In the genomic region with DNA sequence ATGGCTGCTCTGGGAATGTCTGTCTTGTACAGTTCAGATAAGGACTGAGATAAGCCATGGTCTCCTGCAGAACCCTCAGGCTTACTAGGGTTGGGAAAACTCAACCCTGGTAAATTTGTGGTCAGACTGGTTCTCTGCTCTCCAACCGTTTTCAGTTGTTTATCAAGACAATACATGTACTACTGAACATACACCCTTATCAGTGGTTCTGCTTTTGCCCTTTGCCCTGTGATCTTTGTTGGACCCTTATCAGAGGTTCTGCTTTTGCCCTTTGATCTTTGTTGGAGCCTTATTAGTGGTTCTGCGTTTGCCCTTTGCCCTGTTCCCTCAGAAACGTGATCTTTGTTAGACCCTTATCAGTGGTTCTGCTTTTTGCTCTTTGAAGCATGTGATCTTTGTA, we compare ENCODE assay signal across 1 cellular context.
TF ChIP-seq lines count a peak whose summit lies in the region.

No MANE protein-coding gene starts in this region.

TF ChIP-seq in HepG2, 621 proteins besides CTCF, POLR2A, EP300 and RAD21 (continued from another document):
- TF ChIP-seq HNF4A (CRISPR knock-in tag; IDR thresholded peaks at IDR 0.05) = peak; percentile 62
- 0 out of 2 replicates have a peak, but pooled peaks have one; percentile 6 for TF ChIP-seq RARA (CRISPR knock-in tag; IDR thresholded peaks at IDR 0.05)
- peak; percentile 32; the same call in 1 of the 2 replicates for TF ChIP-seq NR2F2 (IDR thresholded peaks at IDR 0.05; ENCODE audit: borderline replicate concordance, low read depth)
- TF ChIP-seq NR2C2 (CRISPR knock-in tag; IDR thresholded peaks at IDR 0.05; ENCODE audit: borderline replicate concordance) = 0 out of 2 replicates have a peak, but pooled peaks have one; percentile 27
- TF ChIP-seq NR2F1 (CRISPR knock-in tag; IDR thresholded peaks at IDR 0.05) = peak in 1 of 2 experiments; percentile 83; a peak in 2 of 4 replicates
- peak; percentile 17; the same call in 1 of the 2 replicates for TF ChIP-seq TCF7 (IDR thresholded peaks at IDR 0.05; ENCODE audit: low read depth)
